1 cellular context compared by ENCODE assay signal in the genomic region with DNA sequence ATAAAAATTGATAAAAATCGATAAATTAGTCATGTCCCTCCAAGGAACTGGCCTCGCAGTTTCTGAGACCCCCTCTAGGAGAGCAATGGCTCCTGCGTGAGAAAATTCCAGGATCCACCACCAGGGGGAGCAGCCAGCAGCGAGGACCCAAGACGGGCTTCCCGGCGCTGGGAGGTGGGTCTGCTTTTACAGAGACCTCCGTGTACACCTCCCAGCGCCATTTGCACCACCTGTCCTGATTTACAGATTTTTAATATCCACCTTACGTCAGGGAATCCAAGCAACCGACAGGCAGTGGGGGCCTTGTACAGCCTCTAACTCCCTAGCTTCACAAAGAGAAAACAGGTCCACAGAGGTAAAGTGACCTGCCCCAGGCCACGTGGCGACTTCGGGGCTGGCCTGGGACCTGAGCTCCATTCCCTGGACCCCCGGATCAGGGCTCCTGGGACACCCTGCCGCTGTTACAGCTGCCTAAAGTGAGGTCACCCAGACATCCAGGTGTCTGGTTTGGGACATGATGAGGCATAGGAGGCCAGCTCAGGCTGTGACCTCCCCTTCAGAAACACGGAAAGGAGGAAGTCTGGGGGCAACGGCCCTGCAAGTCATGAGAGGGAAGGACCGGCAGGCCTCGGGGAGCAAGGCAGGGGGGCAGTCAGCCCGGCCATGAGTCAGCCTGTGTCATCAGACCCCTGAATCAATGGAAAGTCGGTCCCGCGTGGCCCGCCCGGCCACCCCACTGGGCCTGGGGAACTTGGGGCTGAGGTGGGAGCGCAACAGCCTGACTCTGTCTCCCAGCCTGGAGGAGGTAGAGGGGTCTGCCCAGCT.
TF ChIP-seq lines count a peak whose summit lies in the region.

No MANE protein-coding gene starts in this region.

TF ChIP-seq in GM23338, 12 proteins besides CTCF, POLR2A, EP300 and RAD21 (continued from another document):
- TF ChIP-seq, protein P1, sequence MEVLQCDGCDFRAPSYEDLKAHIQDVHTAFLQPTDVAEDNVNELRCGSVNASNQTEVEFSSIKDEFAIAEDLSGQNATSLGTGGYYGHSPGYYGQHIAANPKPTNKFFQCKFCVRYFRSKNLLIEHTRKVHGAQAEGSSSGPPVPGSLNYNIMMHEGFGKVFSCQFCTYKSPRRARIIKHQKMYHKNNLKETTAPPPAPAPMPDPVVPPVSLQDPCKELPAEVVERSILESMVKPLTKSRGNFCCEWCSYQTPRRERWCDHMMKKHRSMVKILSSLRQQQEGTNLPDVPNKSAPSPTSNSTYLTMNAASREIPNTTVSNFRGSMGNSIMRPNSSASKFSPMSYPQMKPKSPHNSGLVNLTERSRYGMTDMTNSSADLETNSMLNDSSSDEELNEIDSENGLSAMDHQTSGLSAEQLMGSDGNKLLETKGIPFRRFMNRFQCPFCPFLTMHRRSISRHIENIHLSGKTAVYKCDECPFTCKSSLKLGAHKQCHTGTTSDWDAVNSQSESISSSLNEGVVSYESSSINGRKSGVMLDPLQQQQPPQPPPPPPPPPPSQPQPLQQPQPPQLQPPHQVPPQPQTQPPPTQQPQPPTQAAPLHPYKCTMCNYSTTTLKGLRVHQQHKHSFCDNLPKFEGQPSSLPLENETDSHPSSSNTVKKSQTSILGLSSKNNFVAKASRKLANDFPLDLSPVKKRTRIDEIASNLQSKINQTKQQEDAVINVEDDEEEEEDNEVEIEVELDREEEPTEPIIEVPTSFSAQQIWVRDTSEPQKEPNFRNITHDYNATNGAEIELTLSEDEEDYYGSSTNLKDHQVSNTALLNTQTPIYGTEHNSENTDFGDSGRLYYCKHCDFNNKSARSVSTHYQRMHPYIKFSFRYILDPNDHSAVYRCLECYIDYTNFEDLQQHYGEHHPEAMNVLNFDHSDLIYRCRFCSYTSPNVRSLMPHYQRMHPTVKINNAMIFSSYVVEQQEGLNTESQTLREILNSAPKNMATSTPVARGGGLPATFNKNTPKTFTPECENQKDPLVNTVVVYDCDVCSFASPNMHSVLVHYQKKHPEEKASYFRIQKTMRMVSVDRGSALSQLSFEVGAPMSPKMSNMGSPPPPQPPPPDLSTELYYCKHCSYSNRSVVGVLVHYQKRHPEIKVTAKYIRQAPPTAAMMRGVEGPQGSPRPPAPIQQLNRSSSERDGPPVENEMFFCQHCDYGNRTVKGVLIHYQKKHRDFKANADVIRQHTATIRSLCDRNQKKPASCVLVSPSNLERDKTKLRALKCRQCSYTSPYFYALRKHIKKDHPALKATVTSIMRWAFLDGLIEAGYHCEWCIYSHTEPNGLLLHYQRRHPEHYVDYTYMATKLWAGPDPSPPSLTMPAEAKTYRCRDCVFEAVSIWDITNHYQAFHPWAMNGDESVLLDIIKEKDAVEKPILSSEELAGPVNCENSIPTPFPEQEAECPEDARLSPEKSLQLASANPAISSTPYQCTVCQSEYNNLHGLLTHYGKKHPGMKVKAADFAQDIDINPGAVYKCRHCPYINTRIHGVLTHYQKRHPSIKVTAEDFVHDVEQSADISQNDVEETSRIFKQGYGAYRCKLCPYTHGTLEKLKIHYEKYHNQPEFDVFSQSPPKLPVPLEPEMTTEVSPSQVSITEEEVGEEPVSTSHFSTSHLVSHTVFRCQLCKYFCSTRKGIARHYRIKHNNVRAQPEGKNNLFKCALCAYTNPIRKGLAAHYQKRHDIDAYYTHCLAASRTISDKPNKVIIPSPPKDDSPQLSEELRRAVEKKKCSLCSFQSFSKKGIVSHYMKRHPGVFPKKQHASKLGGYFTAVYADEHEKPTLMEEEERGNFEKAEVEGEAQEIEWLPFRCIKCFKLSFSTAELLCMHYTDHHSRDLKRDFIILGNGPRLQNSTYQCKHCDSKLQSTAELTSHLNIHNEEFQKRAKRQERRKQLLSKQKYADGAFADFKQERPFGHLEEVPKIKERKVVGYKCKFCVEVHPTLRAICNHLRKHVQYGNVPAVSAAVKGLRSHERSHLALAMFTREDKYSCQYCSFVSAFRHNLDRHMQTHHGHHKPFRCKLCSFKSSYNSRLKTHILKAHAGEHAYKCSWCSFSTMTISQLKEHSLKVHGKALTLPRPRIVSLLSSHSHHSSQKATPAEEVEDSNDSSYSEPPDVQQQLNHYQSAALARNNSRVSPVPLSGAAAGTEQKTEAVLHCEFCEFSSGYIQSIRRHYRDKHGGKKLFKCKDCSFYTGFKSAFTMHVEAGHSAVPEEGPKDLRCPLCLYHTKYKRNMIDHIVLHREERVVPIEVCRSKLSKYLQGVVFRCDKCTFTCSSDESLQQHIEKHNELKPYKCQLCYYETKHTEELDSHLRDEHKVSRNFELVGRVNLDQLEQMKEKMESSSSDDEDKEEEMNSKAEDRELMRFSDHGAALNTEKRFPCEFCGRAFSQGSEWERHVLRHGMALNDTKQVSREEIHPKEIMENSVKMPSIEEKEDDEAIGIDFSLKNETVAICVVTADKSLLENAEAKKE (CRISPR knock-in tag; IDR thresholded peaks at IDR 0.05), result no peak
